Comparison of ENCODE assay signal across 1 cellular context in the genomic region with DNA sequence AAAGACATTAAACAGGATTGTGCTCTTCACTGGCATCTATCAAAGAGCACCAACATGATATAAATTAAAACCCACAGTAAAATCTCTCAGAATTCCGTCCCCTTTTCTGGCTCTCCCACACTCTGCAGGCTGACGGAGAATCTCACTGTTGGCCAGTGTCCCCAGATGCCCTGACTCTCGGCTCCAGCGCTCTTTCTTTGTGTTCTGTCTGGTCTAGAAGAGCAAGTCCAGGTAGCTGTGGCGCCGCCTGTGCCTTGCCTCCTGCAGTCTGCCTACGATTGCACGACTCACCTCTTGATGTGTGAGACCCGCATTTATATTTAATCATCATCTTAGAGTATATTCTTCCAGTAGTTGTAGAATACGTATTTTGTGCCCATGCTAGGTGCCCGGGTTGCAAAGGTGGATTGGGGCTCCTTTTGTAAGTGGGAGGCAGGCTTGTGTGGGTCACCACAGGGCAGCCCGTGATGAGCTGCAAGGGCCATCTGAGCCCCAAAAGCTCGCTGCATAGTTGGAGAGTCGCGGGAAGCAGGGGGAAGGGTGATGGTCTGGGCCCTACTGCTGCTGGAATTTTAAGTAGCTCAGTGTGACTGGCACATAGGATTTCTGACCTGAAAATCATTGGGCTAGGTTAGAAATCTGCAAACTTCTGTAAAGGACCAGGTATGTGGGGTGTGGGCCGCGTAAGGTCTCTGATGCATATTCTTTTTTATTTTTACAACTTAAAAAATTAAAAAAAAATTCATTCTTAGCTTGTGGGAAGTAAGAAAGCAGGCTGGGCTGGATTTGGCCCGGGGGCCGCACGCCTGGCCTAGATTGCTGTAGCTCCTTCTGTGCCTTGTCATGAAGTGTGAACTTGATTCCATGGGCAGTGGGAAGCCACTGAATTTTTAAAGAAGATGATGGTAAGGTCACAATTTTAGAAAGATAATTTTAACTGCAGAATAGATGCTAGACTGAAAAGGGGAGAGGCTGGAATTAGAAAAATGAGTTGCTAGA.
TF ChIP-seq lines count a peak whose summit lies in the region.

No MANE protein-coding gene starts in this region.

TF ChIP-seq in GM23338, 12 proteins besides CTCF, POLR2A, EP300 and RAD21 (continued from another document):
- TF ChIP-seq EZH2 (IDR thresholded peaks at IDR 0.05; ENCODE audit: low read depth, unreplicated experiment) (no peak), ZNF331 (CRISPR knock-in tag; IDR thresholded peaks at IDR 0.05; ENCODE audit: low read depth) (no peak)
